In the genomic region with DNA sequence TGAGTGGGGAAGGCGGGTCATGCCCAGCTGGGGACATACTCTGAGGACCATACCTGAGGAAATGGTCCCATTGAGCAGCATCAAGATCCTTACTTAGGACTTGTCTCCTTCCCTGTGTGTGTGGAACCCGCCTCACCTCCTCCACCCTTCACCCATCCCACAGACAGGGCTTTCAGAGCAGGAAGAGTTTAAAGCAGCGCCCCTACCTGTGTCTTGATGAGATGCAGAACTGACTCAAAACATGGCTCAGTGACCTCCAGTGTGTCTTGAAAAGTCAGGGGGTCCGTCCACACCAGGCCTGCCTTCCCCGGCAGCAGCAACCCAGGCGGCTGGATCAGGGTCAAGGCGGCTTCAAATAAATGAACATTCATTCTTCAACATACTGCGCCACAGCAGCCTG, we compare ENCODE assay signal across 23 cellular contexts. TPM values are rescaled to one million over a fixed set of nuclear protein-coding genes. Genes with fewer than 3 reads are reported as not detected.
"Had no signal": no experiment of that assay in that cellular context is flagged by ENCODE, and none has a peak within 500 bp of the region (broad histone marks: within the 10 kb centered on the region; RNA-seq: fewer than 3 reads in every experiment).

No MANE protein-coding gene starts in this region.

- H3K4me1 Mint-ChIP-seq: immature natural killer cell, naive B cell had no signal

- H3K9me3 ChIP-seq: esophagus muscularis mucosa, gastrocnemius medialis, prostate gland, tibial artery, upper lobe of right lung, vagina had no signal

- H3K36me3 Mint-ChIP-seq: immature natural killer cell, naive B cell had no signal

- H3K4me3 ChIP-seq: esophagus muscularis mucosa, gastrocnemius medialis, prostate gland, skin epidermis, tibial artery, upper lobe of right lung, vagina had no signal

- H3K9ac ChIP-seq: parathyroid adenoma had no signal

- H3K79me2 ChIP-seq: parathyroid adenoma had no signal

- H3K4me1 ChIP-seq: parathyroid adenoma, prostate gland, upper lobe of right lung, vagina had no signal

- FAIRE-seq: keratinocyte had no signal

- H3K27ac ChIP-seq: epithelial cell of prostate, esophagus muscularis mucosa, gastrocnemius medialis, parathyroid adenoma, prostate gland, skin epidermis, tibial artery, upper lobe of right lung, vagina had no signal

- H3K36me3 ChIP-seq: gastrocnemius medialis, prostate gland, upper lobe of right lung, vagina had no signal

- H3K27ac Mint-ChIP-seq: immature natural killer cell, naive B cell, nephron had no signal

- H3K4me3 Mint-ChIP-seq: immature natural killer cell, naive B cell, nephron had no signal

- H3K27me3 ChIP-seq: esophagus muscularis mucosa, gastrocnemius medialis, tibial artery, upper lobe of right lung, vagina had no signal

- H3K9me3 Mint-ChIP-seq: naive B cell, nephron had no signal

- DNase-seq: effector memory CD4-positive, alpha-beta T cell; gastrocnemius medialis; immature natural killer cell; mesendoderm; naive B cell; occipital lobe; stimulated activated CD4-positive, alpha-beta T cell treated with anti-CD3 and anti-CD28 coated beads, Interleukin-2, amount 100 ng/mL, for 24 hours; stimulated activated CD4-positive, alpha-beta T cell treated with anti-CD3 and anti-CD28 coated beads, Interleukin-4, amount 100 ng/mL, for 4 hours; stimulated activated naive CD4-positive, alpha-beta T cell; tibial artery; upper lobe of right lung had no signal

- H2AFZ ChIP-seq: parathyroid adenoma had no signal

RNA-seq across cellular contexts. Expression of a gene that starts 38.4 kb away (rescaled TPM):
- total RNA-seq: esophagus muscularis mucosa, fibroblast of villous mesenchyme, gastrocnemius medialis, liver, occipital lobe, prostate gland, renal cortical epithelial cell, sciatic nerve, upper lobe of right lung, vagina had no signal
- polyA plus RNA-seq: immature natural killer cell had no signal
